Comparison of ENCODE assay signal across 1 cellular context in the genomic region with DNA sequence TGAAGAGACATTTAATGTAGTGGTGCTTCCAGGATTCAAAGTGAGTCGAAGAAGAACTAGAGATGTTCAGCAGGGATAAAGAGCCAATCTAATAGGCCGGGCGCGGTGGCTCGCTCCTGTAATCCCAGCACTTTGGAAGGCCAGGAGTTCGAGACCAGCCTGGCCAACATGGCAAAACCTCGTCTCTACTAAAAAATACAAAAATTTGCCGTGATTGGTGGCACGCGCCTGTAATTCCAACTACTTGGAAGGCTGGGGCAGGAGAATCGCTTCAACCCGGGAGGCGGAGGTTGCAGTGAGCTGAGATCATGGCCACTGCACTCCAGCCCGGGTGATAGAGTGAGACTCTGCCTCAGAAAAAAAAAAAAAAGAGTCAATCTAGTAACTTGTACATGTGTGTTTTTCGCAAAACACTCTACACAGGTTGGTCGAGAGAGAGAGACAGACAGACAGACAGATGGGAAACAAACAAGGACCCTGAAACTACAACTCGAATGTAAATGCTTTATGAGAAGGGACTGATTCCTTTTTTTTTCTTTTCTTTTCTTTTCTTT.
TF ChIP-seq lines count a peak whose summit lies in the region.

No MANE protein-coding gene starts in this region.

TF ChIP-seq in GM12878, 131 proteins besides CTCF, POLR2A, EP300 and RAD21:
- TF ChIP-seq ESRRA (IDR thresholded peaks at IDR 0.05; ENCODE audit: low read length) (no peak), ZNF217 (IDR thresholded peaks at IDR 0.05) (0 out of 2 replicates have a peak, but pooled peaks have one; percentile 29)
- TF ChIP-seq, protein P1, sequence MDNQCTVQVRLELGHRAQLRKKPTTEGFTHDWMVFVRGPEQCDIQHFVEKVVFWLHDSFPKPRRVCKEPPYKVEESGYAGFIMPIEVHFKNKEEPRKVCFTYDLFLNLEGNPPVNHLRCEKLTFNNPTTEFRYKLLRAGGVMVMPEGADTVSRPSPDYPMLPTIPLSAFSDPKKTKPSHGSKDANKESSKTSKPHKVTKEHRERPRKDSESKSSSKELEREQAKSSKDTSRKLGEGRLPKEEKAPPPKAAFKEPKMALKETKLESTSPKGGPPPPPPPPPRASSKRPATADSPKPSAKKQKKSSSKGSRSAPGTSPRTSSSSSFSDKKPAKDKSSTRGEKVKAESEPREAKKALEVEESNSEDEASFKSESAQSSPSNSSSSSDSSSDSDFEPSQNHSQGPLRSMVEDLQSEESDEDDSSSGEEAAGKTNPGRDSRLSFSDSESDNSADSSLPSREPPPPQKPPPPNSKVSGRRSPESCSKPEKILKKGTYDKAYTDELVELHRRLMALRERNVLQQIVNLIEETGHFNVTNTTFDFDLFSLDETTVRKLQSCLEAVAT (IDR thresholded peaks at IDR 0.05) = peak; percentile 98
